ENCODE assay signal across 14 cellular contexts in genomic region chr2:195531754-195532153, GRCh38.
A peak's percentile ranks its signal among the peaks of the same experiment; 100 is the strongest.
DNase-seq lines count a peak whose midpoint lies in the region; ATAC-seq and TF ChIP-seq lines count a peak whose summit lies in the region.
"Had no signal": no experiment of that assay in that cellular context is flagged by ENCODE, and none has a peak within 500 bp of the region (broad histone marks: within the 10 kb centered on the region; RNA-seq: fewer than 3 reads in every experiment).

No MANE protein-coding gene starts in this region.

- ATAC-seq in GM21447 (IDR thresholded peaks at IDR 0.05; ENCODE audit: unreplicated experiment): no peak

- peak overlapping the region; percentile 84 for H3K4me2 ChIP-seq in osteoblast (ENCODE audit: insufficient read depth, low read length)

- H2AFZ ChIP-seq in osteoblast (ENCODE audit: low read length): peak overlapping the region; percentile 41

- H3K36me3 ChIP-seq in osteoblast (ENCODE audit: insufficient read depth, low read length): no peaks in the 10 kb centered on the region
- H3K36me3 ChIP-seq in Caco-2 (ENCODE audit: control insufficient read depth, insufficient read depth, low read length): no peaks in the 10 kb centered on the region

- H3K27me3 ChIP-seq in osteoblast (ENCODE audit: insufficient read depth, low read length) (no peaks in the 10 kb centered on the region), Caco-2 (replicated peaks; ENCODE audit: control insufficient read depth, insufficient read depth, low read length) (no peaks in the 10 kb centered on the region)
- H3K27me3 ChIP-seq: testis had no signal

- no peaks in the 10 kb centered on the region for H4K20me1 ChIP-seq in osteoblast (ENCODE audit: insufficient read depth, low read length)

- no peaks in the 10 kb centered on the region for H3K27me3 Mint-ChIP-seq in T-helper 1 cell treated with Interleukin-12 subunit alpha and Interleukin-12 subunit beta and Interleukin-4 antibody, amounts not matched to agents 30 μg/mL and 1 μg/mL, for 36 hours (ENCODE audit: low read depth)
- H3K27me3 Mint-ChIP-seq in Caco-2 (ENCODE audit: insufficient read depth, unreplicated experiment): no peaks in the 10 kb centered on the region

- in situ Hi-C loops in astrocyte of the spinal cord (cut with HindIII; ENCODE audit: low sequenced_read_pairs): no loop called here

- no TSS peak for BruUV-seq in Caco-2 (replicated peaks; lab: Mats Ljungman, UMichigan)

- H3K9me3 ChIP-seq in osteoblast (ENCODE audit: low read depth, low read length) (no peaks in the 10 kb centered on the region), Caco-2 (no peaks in the 10 kb centered on the region)
- H3K9me3 ChIP-seq: testis had no signal

- H3K9me3 Mint-ChIP-seq in T-helper 1 cell treated with Interleukin-12 subunit alpha and Interleukin-12 subunit beta and Interleukin-4 antibody, amounts not matched to agents 30 μg/mL and 1 μg/mL, for 36 hours: peaks cover 22% of the 10 kb centered on the region
- H3K9me3 Mint-ChIP-seq in Caco-2 (ENCODE audit: unreplicated experiment): no peaks in the 10 kb centered on the region
- H3K9me3 Mint-ChIP-seq: endodermal cell had no signal

- H3K4me1 ChIP-seq in osteoblast (ENCODE audit: insufficient read depth, low read length) (peaks cover 53% of the 10 kb centered on the region), Caco-2 (no peaks in the 10 kb centered on the region)

- H3K4me1 Mint-ChIP-seq in T-helper 1 cell treated with Interleukin-12 subunit alpha and Interleukin-12 subunit beta and Interleukin-4 antibody, amounts not matched to agents 30 μg/mL and 1 μg/mL, for 36 hours (ENCODE audit: low read depth): peaks cover 57% of the 10 kb centered on the region
- H3K4me1 Mint-ChIP-seq in Caco-2 (ENCODE audit: low read depth, unreplicated experiment): no peaks in the 10 kb centered on the region

- POLR2A ChIA-PET in Caco-2 (lab: Charles Lee): no interaction called here

- H3K36me3 Mint-ChIP-seq in T-helper 1 cell treated with Interleukin-12 subunit alpha and Interleukin-12 subunit beta and Interleukin-4 antibody, amounts not matched to agents 30 μg/mL and 1 μg/mL, for 36 hours (ENCODE audit: low read depth): peaks cover 28% of the 10 kb centered on the region
- H3K36me3 Mint-ChIP-seq in Caco-2 (ENCODE audit: insufficient read depth, unreplicated experiment): no peaks in the 10 kb centered on the region

- H3K4me3 Mint-ChIP-seq in T-helper 1 cell treated with Interleukin-12 subunit alpha and Interleukin-12 subunit beta and Interleukin-4 antibody, amounts not matched to agents 30 μg/mL and 1 μg/mL, for 36 hours: peak overlapping the region; percentile 81
- H3K4me3 Mint-ChIP-seq in Caco-2 (ENCODE audit: unreplicated experiment): no peak overlapping the region
- H3K4me3 Mint-ChIP-seq: endodermal cell had no signal

- peak overlapping the region; percentile 92 for H3K27ac Mint-ChIP-seq in T-helper 1 cell treated with Interleukin-12 subunit alpha and Interleukin-12 subunit beta and Interleukin-4 antibody, amounts not matched to agents 30 μg/mL and 1 μg/mL, for 36 hours
- no peak overlapping the region for H3K27ac Mint-ChIP-seq in Caco-2 (ENCODE audit: unreplicated experiment)
- H3K27ac Mint-ChIP-seq: endodermal cell had no signal

- no peak overlapping the region for H3K4me3 ChIP-seq in astrocyte of the spinal cord (ENCODE audit: low read depth, low read length)
- no peak overlapping the region for H3K4me3 ChIP-seq in osteoblast (ENCODE audit: insufficient read depth, low read length)
- no peak overlapping the region for H3K4me3 ChIP-seq in Caco-2 (ENCODE audit: low read depth, low read length)
- H3K4me3 ChIP-seq: testis had no signal

- DNase-seq in T-helper 1 cell: no peak
- peak; percentile 40 for DNase-seq in M059J (ENCODE audit: low read depth)
- peak; percentile 74 for DNase-seq in astrocyte of the spinal cord (ENCODE audit: low read depth, low spot score)
- DNase-seq in osteoblast (ENCODE audit: insufficient read length, low spot score, missing footprints): no peak
- no peak for DNase-seq in Caco-2
- DNase-seq in NCI-H1105 treated with DMSO at 0.1 percent for 48 hours (lab: John Stamatoyannopoulos, UW): no peak
- DNase-seq: amniotic stem cell, endodermal cell, hippocampal formation, NCI-H187, NCI-H748 treated with DMSO at 0.1 percent for 48 hours, testis had no signal

- CTCF ChIA-PET in Caco-2 (lab: Charles Lee): no interaction called here

- intact Hi-C loops in Caco-2 (cut with micrococcal nuclease; ENCODE audit: unreplicated experiment): no loop called here

- peak overlapping the region; percentile 91 for H3K27ac ChIP-seq in osteoblast (ENCODE audit: low read depth, low read length)

- TF ChIP-seq CTCF in astrocyte of the spinal cord (IDR thresholded peaks at IDR 0.05; ENCODE audit: low read depth, low read length) (no peak), osteoblast (IDR thresholded peaks at IDR 0.05; ENCODE audit: extremely low read depth, low read depth, low read length) (no peak), Caco-2 (IDR thresholded peaks at IDR 0.05; ENCODE audit: insufficient read depth in 1 of 2, low read depth in 1 of 2, low read length in 1 of 2, severe bottlenecking in 1 of 2, unreplicated experiment in 1 of 2) (no peak)

- no peaks in the 10 kb centered on the region for H3K79me2 ChIP-seq in osteoblast (ENCODE audit: insufficient read depth, low read length)

Comparison
In these comparisons a context has a peak if more than half of its experiments do, and no peak if none do; other contexts are left out.
1. DNase-seq: peak in M059J (single experiment) and astrocyte of the spinal cord (single experiment); none in T-helper 1 cell (0 of 5), osteoblast (single experiment), Caco-2 (0 of 2) and NCI-H1105 treated with DMSO at 0.1 percent for 48 hours (single experiment).